In genomic region chr1:167805041-167805556, GRCh38 we compare ENCODE assay signal across 10 cellular contexts.
A peak's percentile ranks its signal among the peaks of the same experiment; 100 is the strongest.
DNase-seq lines count a peak whose midpoint lies in the region; ATAC-seq and TF ChIP-seq lines count a peak whose summit lies in the region.
"Had no signal": no experiment of that assay in that cellular context is flagged by ENCODE, and none has a peak within 500 bp of the region (broad histone marks: within the 10 kb centered on the region; RNA-seq: fewer than 3 reads in every experiment).

No MANE protein-coding gene starts in this region.

- no peaks in the 10 kb centered on the region for H3K36me3 Mint-ChIP-seq in activated CD4-positive, alpha-beta memory T cell treated with anti-CD3 and anti-CD28 coated beads, Interleukin-2, amount 10 ng/mL, durations not matched to agents 7 days and 5 days (ENCODE audit: low read depth)
- H3K36me3 Mint-ChIP-seq in naive thymus-derived CD8-positive, alpha-beta T cell, result no peaks in the 10 kb centered on the region

- no peaks in the 10 kb centered on the region for H3K27me3 ChIP-seq in GM23248 (replicated peaks; ENCODE audit: insufficient read depth)
- H3K27me3 ChIP-seq: esophagus squamous epithelium had no signal

- in situ Hi-C loops in GM23248 (cut with MboI), result no loop called here

- peak overlapping the region; percentile 81 for H3K27ac Mint-ChIP-seq in activated CD4-positive, alpha-beta memory T cell treated with anti-CD3 and anti-CD28 coated beads, Interleukin-2, amount 10 ng/mL, durations not matched to agents 7 days and 5 days
- peak overlapping the region; percentile 15 to 95 (median 73) for H3K27ac Mint-ChIP-seq in naive thymus-derived CD8-positive, alpha-beta T cell

- peak; percentile 59 for DNase-seq in GM12865 (ENCODE audit: low read depth)
- DNase-seq in activated CD4-positive, alpha-beta memory T cell treated with anti-CD3 and anti-CD28 coated beads, Interleukin-2, amount 10 ng/mL, durations not matched to agents 7 days and 5 days, result peak; percentile 38
- DNase-seq in naive thymus-derived CD8-positive, alpha-beta T cell, result peak in 3 of 10 donors; percentile 38 to 57 (median 54)
- no peak for DNase-seq in NCI-H345 (lab: John Stamatoyannopoulos, UW)
- no peak for DNase-seq in GM23248
- DNase-seq: esophagus squamous epithelium; stimulated activated CD4-positive, alpha-beta T cell treated with anti-CD3 and anti-CD28 coated beads, Interleukin-4, amount 100 ng/mL, for 1 hour had no signal

- H3K9me3 ChIP-seq in GM23248 (ENCODE audit: low read depth), result no peaks in the 10 kb centered on the region
- H3K9me3 ChIP-seq: esophagus squamous epithelium had no signal

- peaks cover 29% of the 10 kb centered on the region for H3K4me1 ChIP-seq in GM23248 (ENCODE audit: insufficient read depth)

- peaks cover 29% of the 10 kb centered on the region for H3K4me1 Mint-ChIP-seq in activated CD4-positive, alpha-beta memory T cell treated with anti-CD3 and anti-CD28 coated beads, Interleukin-2, amount 10 ng/mL, durations not matched to agents 7 days and 5 days
- H3K4me1 Mint-ChIP-seq in naive thymus-derived CD8-positive, alpha-beta T cell, result peaks cover 14 to 31% (median 25%) of the 10 kb centered on the region in 4 donors

- CTCF ChIA-PET in activated CD4-positive, alpha-beta memory T cell treated with anti-CD3 and anti-CD28 coated beads, Interleukin-2, amount 10 ng/mL, durations not matched to agents 7 days and 5 days (lab: Charles Lee), result interaction anchor here (0.7 kb wide), 1 partner anchor 204 kb away, joined by 3 read pairs; no protein-coding TSS in a partner anchor

- no peak overlapping the region for H3K27ac ChIP-seq in GM23248

- no peak overlapping the region for H3K4me2 ChIP-seq in GM23248 (ENCODE audit: unreplicated experiment)

- POLR2A ChIA-PET in activated CD4-positive, alpha-beta memory T cell treated with anti-CD3 and anti-CD28 coated beads, Interleukin-2, amount 10 ng/mL, durations not matched to agents 7 days and 5 days (lab: Charles Lee), result no interaction called here
- POLR2A ChIA-PET in naive thymus-derived CD8-positive, alpha-beta T cell (lab: Charles Lee), result no interaction called here

- peak overlapping the region; percentile 0 for H3K4me3 Mint-ChIP-seq in activated CD4-positive, alpha-beta memory T cell treated with anti-CD3 and anti-CD28 coated beads, Interleukin-2, amount 10 ng/mL, durations not matched to agents 7 days and 5 days
- peak overlapping the region in 8 of 10 donors; percentile 40 to 75 (median 60) for H3K4me3 Mint-ChIP-seq in naive thymus-derived CD8-positive, alpha-beta T cell

- peaks cover 5% of the 10 kb centered on the region for H3K27me3 Mint-ChIP-seq in activated CD4-positive, alpha-beta memory T cell treated with anti-CD3 and anti-CD28 coated beads, Interleukin-2, amount 10 ng/mL, durations not matched to agents 7 days and 5 days
- H3K27me3 Mint-ChIP-seq in naive thymus-derived CD8-positive, alpha-beta T cell, result peaks cover 0 to 5% (median 0%) of the 10 kb centered on the region in 5 donors

- WGBS in GM23248 (ENCODE audit: low coverage in 1 of 2, low lambda C conversion rate in 2 of 2, missing lambda C conversion rate in 2 of 2), 2 experiments, result 74% methylated on average over 4 of the region's 4 CpGs

- no peak overlapping the region for H3K9ac ChIP-seq in GM23248

- H3K79me2 ChIP-seq in GM23248 (ENCODE audit: insufficient read depth), result no peaks in the 10 kb centered on the region

- no peaks in the 10 kb centered on the region for H3K9me3 Mint-ChIP-seq in activated CD4-positive, alpha-beta memory T cell treated with anti-CD3 and anti-CD28 coated beads, Interleukin-2, amount 10 ng/mL, durations not matched to agents 7 days and 5 days
- no peaks in the 10 kb centered on the region for H3K9me3 Mint-ChIP-seq in naive thymus-derived CD8-positive, alpha-beta T cell

- ATAC-seq in HG02763 (IDR thresholded peaks at IDR 0.05; ENCODE audit: unreplicated experiment) (peak; percentile 39), HG02588 (IDR thresholded peaks at IDR 0.05; ENCODE audit: unreplicated experiment) (no peak), HG02884 (IDR thresholded peaks at IDR 0.05; ENCODE audit: unreplicated experiment) (no peak)
- ATAC-seq in naive thymus-derived CD8-positive, alpha-beta T cell, result peak; percentile 75 to 83

- no peaks in the 10 kb centered on the region for H3K9me2 ChIP-seq in GM23248 (ENCODE audit: insufficient read depth)

- no peak for TF ChIP-seq CTCF in GM12865 (IDR thresholded peaks at IDR 0.05; ENCODE audit: insufficient read depth, low read depth, low read length, missing control alignments)

- H3F3A ChIP-seq in GM23248 (ENCODE audit: insufficient read depth), result peaks cover 42% of the 10 kb centered on the region

- no peaks in the 10 kb centered on the region for H4K20me1 ChIP-seq in GM23248 (ENCODE audit: insufficient read depth)

- no peak overlapping the region for H2AFZ ChIP-seq in GM23248

- H3K4me3 ChIP-seq in GM12865 (ENCODE audit: low read depth, low read length) (no peak overlapping the region), GM23248 (no peak overlapping the region)
- H3K4me3 ChIP-seq: esophagus squamous epithelium had no signal

- H3K36me3 ChIP-seq in GM23248 (ENCODE audit: low read depth), result no peaks in the 10 kb centered on the region
- H3K36me3 ChIP-seq: esophagus squamous epithelium had no signal

Comparison
In these comparisons a context has a peak if more than half of its experiments do, and no peak if none do; other contexts are left out.
1. DNase-seq: peak in GM12865 (single experiment) and activated CD4-positive, alpha-beta memory T cell treated with anti-CD3 and anti-CD28 coated beads, Interleukin-2, amount 10 ng/mL, durations not matched to agents 7 days and 5 days (single experiment); none in NCI-H345 (single experiment) and GM23248 (single experiment).
2. ATAC-seq: peak in HG02763 (single experiment) and naive thymus-derived CD8-positive, alpha-beta T cell (2 of 2); none in HG02588 (single experiment) and HG02884 (single experiment).